17 cellular contexts compared by ENCODE assay signal in the genomic region with DNA sequence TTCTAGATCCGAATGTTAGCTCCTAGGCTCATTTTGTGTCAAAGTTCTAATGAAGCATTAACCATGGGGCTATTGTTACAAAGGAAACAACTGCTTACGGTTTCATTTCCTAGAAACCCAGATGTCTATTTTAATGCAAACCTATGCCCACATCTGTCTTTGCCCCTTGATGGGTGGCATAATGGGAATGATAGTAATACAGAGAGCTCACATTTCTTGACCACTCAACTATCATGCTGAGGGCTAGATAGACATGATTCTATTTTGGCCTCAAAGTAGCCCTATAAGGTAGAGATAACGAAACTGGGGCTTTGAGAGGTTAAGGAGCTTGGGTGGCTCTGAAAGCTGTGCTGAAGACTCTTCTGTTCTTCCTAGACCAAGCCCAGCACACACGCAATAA. TPM values are rescaled to one million over a fixed set of nuclear protein-coding genes. Genes with fewer than 3 reads are reported as not detected.
A peak's percentile ranks its signal among the peaks of the same experiment; 100 is the strongest.
DNase-seq lines count a peak whose midpoint lies in the region; ATAC-seq and TF ChIP-seq lines count a peak whose summit lies in the region.
"Had no signal": no experiment of that assay in that cellular context is flagged by ENCODE, and none has a peak within 500 bp of the region (broad histone marks: within the 10 kb centered on the region; RNA-seq: fewer than 3 reads in every experiment).

No MANE protein-coding gene starts in this region.

- H3K36me3 Mint-ChIP-seq in memory B cell: peaks cover 15% of the 10 kb centered on the region

- H3K36me3 ChIP-seq in brain microvascular endothelial cell (replicated peaks): no peaks in the 10 kb centered on the region
- H3K36me3 ChIP-seq: thoracic aorta had no signal

- TF ChIP-seq CTCF in brain microvascular endothelial cell (IDR thresholded peaks at IDR 0.05; ENCODE audit: low read depth, low read length, missing control alignments): no peak

- DNase-seq in memory B cell (ENCODE audit: low spot score in 2 of 2): no peak
- DNase-seq in NCI-H2171 (lab: John Stamatoyannopoulos, UW): no peak
- DNase-seq in DMS 273 treated with DMSO at 0.1 percent for 48 hours (lab: John Stamatoyannopoulos, UW): no peak
- no peak for DNase-seq in ureter (ENCODE audit: low spot score)
- no peak for DNase-seq in brain microvascular endothelial cell
- DNase-seq: glutamatergic neuron; GM23248; left cardiac atrium; naive thymus-derived CD8-positive, alpha-beta T cell; NCI-H1105 treated with DMSO at 0.1 percent for 48 hours; SK-N-SH had no signal

- H3K27me3 Mint-ChIP-seq in memory B cell: no peaks in the 10 kb centered on the region

- in situ Hi-C loops in brain microvascular endothelial cell (cut with HindIII; ENCODE audit: low pct_ligation_motif_present, low sequenced_read_pairs): no loop called here

- peaks cover 24% of the 10 kb centered on the region for H3K4me1 Mint-ChIP-seq in memory B cell

- H3K27ac Mint-ChIP-seq in memory B cell: peak overlapping the region; percentile 95

- ATAC-seq in GM18870 (IDR thresholded peaks at IDR 0.05; ENCODE audit: unreplicated experiment) (peak; percentile 63), HG02588 (IDR thresholded peaks at IDR 0.05; ENCODE audit: unreplicated experiment) (peak; percentile 67), HG03378 (IDR thresholded peaks at IDR 0.05; ENCODE audit: unreplicated experiment) (peak; percentile 51), memory B cell (ENCODE audit: low read depth) (peak; percentile 36)
- ATAC-seq: left cardiac atrium; naive thymus-derived CD8-positive, alpha-beta T cell; sciatic nerve had no signal

- H3K4me3 ChIP-seq in brain microvascular endothelial cell (ENCODE audit: low read depth, low read length): no peak overlapping the region
- H3K4me3 ChIP-seq: GM23248, thoracic aorta had no signal

- H3K27me3 ChIP-seq in brain microvascular endothelial cell (replicated peaks): no peaks in the 10 kb centered on the region

- no peak overlapping the region for H3K27ac ChIP-seq in brain microvascular endothelial cell
- H3K27ac ChIP-seq: GM23248, thoracic aorta had no signal

- no peaks in the 10 kb centered on the region for H3K9me3 Mint-ChIP-seq in memory B cell

- peak overlapping the region; percentile 99 for H3K4me3 Mint-ChIP-seq in memory B cell

RNA-seq across cellular contexts. Expression of a gene that starts 1.9 kb away (rescaled TPM):
- 1.0 TPM for total RNA-seq in ureter
- total RNA-seq: GM23248, HT-29 had no signal

RNA-seq across cellular contexts. Expression of a gene that starts 37.7 kb away (rescaled TPM):
- 0.89 TPM for total RNA-seq in ureter
- total RNA-seq: GM23248, HT-29 had no signal
